17 cellular contexts compared by ENCODE assay signal in genomic region chr18:68219274-68219673, GRCh38.
"Had no signal": no experiment of that assay in that cellular context is flagged by ENCODE, and none has a peak within 500 bp of the region (broad histone marks: within the 10 kb centered on the region; RNA-seq: fewer than 3 reads in every experiment).

No MANE protein-coding gene starts in this region.

- H3K9me3 ChIP-seq: breast epithelium, esophagus squamous epithelium, sigmoid colon had no signal

- H3K4me1 ChIP-seq: breast epithelium, esophagus squamous epithelium, sigmoid colon had no signal

- H3K4me3 ChIP-seq: breast epithelium, dorsolateral prefrontal cortex, esophagus squamous epithelium, heart left ventricle, sigmoid colon had no signal

- H3K36me3 ChIP-seq: breast epithelium, esophagus squamous epithelium, heart left ventricle, sigmoid colon had no signal

- DNase-seq: activated CD4-positive, alpha-beta T cell treated with anti-CD3 and anti-CD28 coated beads, Interleukin-2, amount 50 U/mL, for 4 hours; activated CD8-positive, alpha-beta memory T cell treated with anti-CD3 and anti-CD28 coated beads, Interleukin-2, amount 10 ng/mL, durations not matched to agents 7 days and 5 days; activated effector memory CD4-positive, alpha-beta T cell treated with Interleukin-2 at 50 U/mL for 16 hours; activated T-cell treated with anti-CD3 and anti-CD28 coated beads, Interleukin-2, amount 50 U/mL, for 24 hours; amniotic stem cell; dorsolateral prefrontal cortex; esophagus squamous epithelium; heart left ventricle; occipital lobe; sigmoid colon; stimulated activated CD4-positive, alpha-beta T cell treated with anti-CD3 and anti-CD28 coated beads, Interleukin-4, amount 100 ng/mL, for 1 hour; stimulated activated CD8-positive, alpha-beta memory T cell treated with anti-CD3 and anti-CD28 coated beads, Interleukin-4, amount 100 ng/mL, for 48 hours had no signal

- H3K27me3 ChIP-seq: breast epithelium, dorsolateral prefrontal cortex, esophagus squamous epithelium, heart left ventricle, sigmoid colon had no signal

- ATAC-seq: activated CD4-positive, CD25-positive, alpha-beta regulatory T cell treated with anti-CD3 and anti-CD28 coated beads, Interleukin-2, amount 50 U/mL, for 24 hours; activated CD8-positive, alpha-beta memory T cell treated with anti-CD3 and anti-CD28 coated beads, Interleukin-2, amount 10 ng/mL, durations not matched to agents 7 days and 5 days; activated naive CD4-positive, alpha-beta T cell treated with anti-CD3 and anti-CD28 coated beads, Interleukin-2, amount 50 U/mL, for 72 hours; left lobe of liver; natural killer cell treated with Interleukin-12 subunit alpha and Interleukin-12 subunit beta and Interleukin-15 and Interleukin-18, amount 100 ng/mL, for 72 hours had no signal

- H3K27ac ChIP-seq: breast epithelium, dorsolateral prefrontal cortex, esophagus squamous epithelium, sigmoid colon had no signal
